Comparison of ENCODE assay signal across 20 cellular contexts in genomic region chr15:31255176-31255510, GRCh38.
A peak's percentile ranks its signal among the peaks of the same experiment; 100 is the strongest.
DNase-seq lines count a peak whose midpoint lies in the region; ATAC-seq, FAIRE-seq and TF ChIP-seq lines count a peak whose summit lies in the region.
"Had no signal": no experiment of that assay in that cellular context is flagged by ENCODE, and none has a peak within 500 bp of the region (broad histone marks: within the 10 kb centered on the region; RNA-seq: fewer than 3 reads in every experiment).

No MANE protein-coding gene starts in this region.

- H3K4me1 ChIP-seq in mammary epithelial cell (ENCODE audit: insufficient read depth, low read length): no peaks in the 10 kb centered on the region
- peaks cover 38% of the 10 kb centered on the region for H3K4me1 ChIP-seq in GM12878 (ENCODE audit: control insufficient read depth, insufficient read depth, low read length)
- peaks cover 0 to 3% of the 10 kb centered on the region in 2 donors for H3K4me1 ChIP-seq in neuronal stem cell (ENCODE audit: control insufficient read depth in 2 of 2, insufficient read depth in 1 of 2, low read depth in 1 of 2, low read length in 2 of 2)
- peaks cover 16% of the 10 kb centered on the region for H3K4me1 ChIP-seq in CD8-positive, alpha-beta T cell (ENCODE audit: insufficient read depth, low read length)

- H3K14ac ChIP-seq in neuronal stem cell (ENCODE audit: low read length): no peak overlapping the region

- WGBS in mammary epithelial cell (ENCODE audit: low coverage, missing lambda C conversion rate): 63% methylated on average over 5 of the region's 5 CpGs
- WGBS in GM12878 (ENCODE audit: insufficient coverage, insufficient replicate concordance, low lambda C conversion rate, missing lambda C conversion rate): 94% methylated on average over 5 of the region's 5 CpGs
- no CpG with 5 or more reads among the region's 5 CpGs for WGBS in neuronal stem cell (ENCODE audit: extremely low coverage in 2 of 2, insufficient read length in 2 of 2, insufficient replicate concordance in 1 of 2), 2 donors

- POLR2A ChIA-PET in MCF 10A (lab: Yijun Ruan, JAX): interaction anchor here (0.7 to 1.4 kb wide), 2 partner anchors 18 to 113 kb away, joined by 3 to 6 read pairs; no protein-coding TSS in a partner anchor
- POLR2A ChIA-PET in GM12878 (lab: Charles Lee): interaction anchor here (1.0 to 6.9 kb wide), 10 partner anchors 9 to 97 kb away, joined by 3 to 58 read pairs (median 14); partner anchors contain the start of gene KLF13
- POLR2A ChIA-PET in CD8-positive, alpha-beta T cell (lab: Charles Lee): interaction anchor here (0.9 kb wide), 1 partner anchor 9 kb away, joined by 4 read pairs; no protein-coding TSS in a partner anchor

- H4K91ac ChIP-seq in neuronal stem cell (ENCODE audit: low read depth, low read length, poor library complexity): no peak overlapping the region

- H3K9ac ChIP-seq in mammary epithelial cell (ENCODE audit: insufficient read depth, low read length) (no peak overlapping the region), GM12878 (ENCODE audit: control insufficient read depth, insufficient read depth, low read length) (peak overlapping the region; percentile 37; the same call in 1 of the 2 replicates), neuronal stem cell (ENCODE audit: low read depth, low read length, poor library complexity) (no peak overlapping the region)

- no peak for TF ChIP-seq EP300 in GM12878 (IDR thresholded peaks at IDR 0.05; ENCODE audit: borderline replicate concordance in 1 of 2, control insufficient read depth in 1 of 2, low read depth in 2 of 2, low read length in 2 of 2)

- H3K27me3 Mint-ChIP-seq in MCF 10A (ENCODE audit: insufficient read depth, unreplicated experiment): no peaks in the 10 kb centered on the region
- H3K27me3 Mint-ChIP-seq in CD8-positive, alpha-beta T cell (ENCODE audit: low read depth): no peaks in the 10 kb centered on the region
- H3K27me3 Mint-ChIP-seq in activated T-helper 2 cell treated with anti-CD3 and anti-CD28 coated beads, Interferon-gamma antibody, Interleukin-2, Interleukin-4, amounts not matched to agents 10 μg/mL and 5 μg/mL and 100 μg/mL, durations not matched to agents 14 hours and 24 hours and 36 hours (ENCODE audit: low read depth): peaks cover 17% of the 10 kb centered on the region
- H3K27me3 Mint-ChIP-seq: CD8-positive, alpha-beta memory T cell had no signal

- H3K4ac ChIP-seq in neuronal stem cell (ENCODE audit: low read length): no peak overlapping the region

- CTCF ChIA-PET in MCF 10A (lab: Yijun Ruan, JAX): no interaction called here
- CTCF ChIA-PET in mammary epithelial cell (lab: Charles Lee; ENCODE audit: low non-redundant PET): no interaction called here
- CTCF ChIA-PET in GM12878 (lab: Yijun Ruan, JAX): interaction anchor here (0.8 to 3.8 kb wide), 9 partner anchors 8 to 234 kb away, joined by 3 to 22 read pairs (median 10); no protein-coding TSS in a partner anchor
- CTCF ChIA-PET in CD8-positive, alpha-beta T cell (lab: Charles Lee): interaction anchor here (2.0 kb wide), 1 partner anchor 54 kb away, joined by 4 read pairs; no protein-coding TSS in a partner anchor

- H4K20me1 ChIP-seq in mammary epithelial cell (ENCODE audit: insufficient read depth, low read length) (no peaks in the 10 kb centered on the region), GM12878 (ENCODE audit: control insufficient read depth, insufficient read depth) (no peaks in the 10 kb centered on the region)

- TF ChIP-seq POLR2A in GM12878 (IDR thresholded peaks at IDR 0.05; ENCODE audit: low read depth, low read length): no peak

- ATAC-seq in GM12878 (0 out of 3 replicates have a peak, but pooled peaks have one; percentile 2), HG02571 (IDR thresholded peaks at IDR 0.05; ENCODE audit: unreplicated experiment) (no peak)
- no peak for ATAC-seq in CD8-positive, alpha-beta T cell
- ATAC-seq: K562 had no signal

- no peak overlapping the region for H3K4me2 ChIP-seq in mammary epithelial cell (ENCODE audit: insufficient read depth, low read depth, low read length)
- H3K4me2 ChIP-seq in GM12878 (ENCODE audit: control insufficient read depth, insufficient read depth): peak overlapping the region; percentile 15
- H3K4me2 ChIP-seq in neuronal stem cell (ENCODE audit: insufficient read depth, low read length, poor library complexity, severe bottlenecking): no peak overlapping the region

- BruUV-seq in MCF 10A (replicated peaks; lab: Mats Ljungman, UMichigan) (no TSS peak), mammary epithelial cell (replicated peaks; lab: Mats Ljungman, UMichigan) (no TSS peak), GM12878 (replicated peaks; lab: Mats Ljungman, UMichigan) (TSS peak; percentile 73)

- H3K18ac ChIP-seq in neuronal stem cell (ENCODE audit: low read length): no peak overlapping the region

- H2BK15ac ChIP-seq in neuronal stem cell (ENCODE audit: low read length): no peak overlapping the region

- no peak for DNase-seq in MCF 10A (ENCODE audit: unreplicated experiment)
- DNase-seq in mammary epithelial cell: no peak
- DNase-seq in GM12878 (ENCODE audit: low read depth, low spot score): no peak
- DNase-seq in neuronal stem cell (ENCODE audit: low spot score): no peak
- DNase-seq in effector CD8-positive, alpha-beta T cell (lab: John Stamatoyannopoulos, UW): no peak
- no peak for DNase-seq in CD8-positive, alpha-beta T cell
- no peak for DNase-seq in activated T-helper 2 cell treated with anti-CD3 and anti-CD28 coated beads, Interferon-gamma antibody, Interleukin-2, Interleukin-4, amounts not matched to agents 10 μg/mL and 5 μg/mL and 100 μg/mL, durations not matched to agents 14 hours and 24 hours and 36 hours (ENCODE audit: low spot score)
- DNase-seq: activated CD4-positive, alpha-beta T cell treated with anti-CD3 and anti-CD28 coated beads, Interleukin-2, amount 50 U/mL, for 1 hour; activated naive CD4-positive, alpha-beta T cell treated with anti-CD3 and anti-CD28 coated beads, Interleukin-2, amount 10 ng/mL, durations not matched to agents 7 days and 5 days; endodermal cell; immature natural killer cell; NCI-H1048; NCI-H2029 treated with DMSO at 0.1 percent for 48 hours; NCI-H446 treated with DMSO at 0.1 percent for 48 hours; NK-92 treated with Interleukin-12 subunit alpha and Interleukin-12 subunit beta, amount 100 ng/mL, for 24 hours; SW 1271 had no signal

- SMC1A ChIA-PET in GM12878 (lab: Charles Lee; ENCODE audit: uncharacterized antibody, unreplicated experiment): interaction anchor here (1.0 to 6.7 kb wide), 8 partner anchors 10 to 180 kb away, joined by 3 to 134 read pairs (median 12); no protein-coding TSS in a partner anchor

- TF ChIP-seq RAD21 in GM12878 (IDR thresholded peaks at IDR 0.05; ENCODE audit: insufficient read depth, low read depth, low read length): no peak

- no peak overlapping the region for H2BK5ac ChIP-seq in neuronal stem cell (ENCODE audit: low read length)

- no peak for FAIRE-seq in GM12878 (lab: Jason Lieb, UNC)
- FAIRE-seq: K562 had no signal

- H2AFZ ChIP-seq in mammary epithelial cell (ENCODE audit: low read depth, low read length) (no peak overlapping the region), GM12878 (ENCODE audit: control insufficient read depth, low read depth, low read length) (peak overlapping the region; percentile 64), neuronal stem cell (ENCODE audit: low read length) (no peak overlapping the region)

- H3K9me3 ChIP-seq in mammary epithelial cell (replicated peaks; ENCODE audit: insufficient read depth, low read length) (no peaks in the 10 kb centered on the region), GM12878 (replicated peaks; ENCODE audit: control insufficient read depth, insufficient read depth, low read length) (no peaks in the 10 kb centered on the region), neuronal stem cell (replicated peaks in 1 of 2; ENCODE audit: control insufficient read depth in 2 of 2, insufficient read depth in 1 of 2, low read depth in 1 of 2, low read length in 2 of 2) (no peaks in the 10 kb centered on the region)
- H3K9me3 ChIP-seq in CD8-positive, alpha-beta T cell (ENCODE audit: low read length): no peaks in the 10 kb centered on the region
- H3K9me3 ChIP-seq: heart right ventricle had no signal

- H3K36me3 ChIP-seq in mammary epithelial cell (ENCODE audit: insufficient read depth, low read length): no peaks in the 10 kb centered on the region
- H3K36me3 ChIP-seq in GM12878 (ENCODE audit: control insufficient read depth in 2 of 2, insufficient read depth in 2 of 2, low read length in 1 of 2): no peaks in the 10 kb centered on the region
- H3K36me3 ChIP-seq in neuronal stem cell (replicated peaks in 1 of 2; ENCODE audit: control insufficient read depth in 2 of 2, insufficient read depth in 2 of 2, low read length in 2 of 2): no peaks in the 10 kb centered on the region
- H3K36me3 ChIP-seq in CD8-positive, alpha-beta T cell (ENCODE audit: insufficient read depth, low read length): no peaks in the 10 kb centered on the region
- H3K36me3 ChIP-seq: heart right ventricle had no signal

- H3K79me2 ChIP-seq in mammary epithelial cell (ENCODE audit: insufficient read depth, low read length) (no peaks in the 10 kb centered on the region), GM12878 (ENCODE audit: control insufficient read depth, insufficient read depth, low read length) (no peaks in the 10 kb centered on the region)

- in situ Hi-C loops in mammary epithelial cell (cut with MboI; ENCODE audit: low sequenced_read_pairs in 2 of 2): no loop called here
- in situ Hi-C loops in GM12878 (cut with MboI): no loop called here

- TF ChIP-seq CTCF in MCF 10A (IDR thresholded peaks at IDR 0.05; ENCODE audit: unreplicated experiment): no peak
- no peak for TF ChIP-seq CTCF in mammary epithelial cell (conservative IDR thresholded peaks at IDR 0.05 in 1 of 2, IDR thresholded peaks at IDR 0.05 in 1 of 2; ENCODE audit: extremely low read depth in 1 of 2, insufficient read depth in 1 of 2, low read depth in 1 of 2, low read length in 2 of 2)
- TF ChIP-seq CTCF in GM12878 (IDR thresholded peaks at IDR 0.05 in 2 of 3, conservative IDR thresholded peaks at IDR 0.05 in 1 of 3; ENCODE audit: control insufficient read depth in 2 of 3, extremely low read depth in 1 of 3, insufficient read depth in 1 of 3, low read depth in 3 of 3, low read length in 3 of 3): no peak
- no peak for TF ChIP-seq CTCF in CD8-positive, alpha-beta T cell (IDR thresholded peaks at IDR 0.05)

- no peaks in the 10 kb centered on the region for H3K79me1 ChIP-seq in neuronal stem cell (ENCODE audit: low read depth, low read length)

- intact Hi-C loops in MCF 10A (cut with micrococcal nuclease) (no loop called here), mammary epithelial cell (cut with micrococcal nuclease) (no loop called here), GM12878 (cut with micrococcal nuclease; ENCODE audit: unreplicated experiment) (loop anchor here (2.0 kb wide), 2 partner anchors 18 to 72 kb away; partner anchors contain the start of gene KLF13)
- intact Hi-C loops in CD8-positive, alpha-beta T cell (cut with DNase I, micrococcal nuclease): no loop called here
- intact Hi-C loops in activated T-helper 2 cell treated with anti-CD3 and anti-CD28 coated beads, Interferon-gamma antibody, Interleukin-2, Interleukin-4, amounts not matched to agents 10 μg/mL and 5 μg/mL and 100 μg/mL, durations not matched to agents 14 hours and 24 hours and 36 hours (cut with micrococcal nuclease): no loop called here

- RAD21 ChIA-PET in GM12878 (lab: Charles Lee; ENCODE audit: unreplicated experiment): interaction anchor here (0.8 to 6.5 kb wide), 18 partner anchors 9 to 218 kb away, joined by 3 to 75 read pairs (median 4); partner anchors contain the start of gene KLF13

- H2BK12ac ChIP-seq in neuronal stem cell (ENCODE audit: low read length): no peak overlapping the region

- H3K27ac Mint-ChIP-seq in MCF 10A (ENCODE audit: low read depth, unreplicated experiment): peak overlapping the region; percentile 74
- no peak overlapping the region for H3K27ac Mint-ChIP-seq in CD8-positive, alpha-beta T cell
- no peak overlapping the region for H3K27ac Mint-ChIP-seq in activated T-helper 2 cell treated with anti-CD3 and anti-CD28 coated beads, Interferon-gamma antibody, Interleukin-2, Interleukin-4, amounts not matched to agents 10 μg/mL and 5 μg/mL and 100 μg/mL, durations not matched to agents 14 hours and 24 hours and 36 hours
- H3K27ac Mint-ChIP-seq: endodermal cell had no signal

- no peak overlapping the region for H2AK5ac ChIP-seq in neuronal stem cell (ENCODE audit: low read depth, low read length)

- H3K23ac ChIP-seq in neuronal stem cell (ENCODE audit: low read depth, low read length, poor library complexity): peak overlapping the region; percentile 14

- peaks cover 8% of the 10 kb centered on the region for H3K9me3 Mint-ChIP-seq in MCF 10A (ENCODE audit: unreplicated experiment)
- H3K9me3 Mint-ChIP-seq in CD8-positive, alpha-beta T cell: no peaks in the 10 kb centered on the region
- peaks cover 4% of the 10 kb centered on the region for H3K9me3 Mint-ChIP-seq in activated T-helper 2 cell treated with anti-CD3 and anti-CD28 coated beads, Interferon-gamma antibody, Interleukin-2, Interleukin-4, amounts not matched to agents 10 μg/mL and 5 μg/mL and 100 μg/mL, durations not matched to agents 14 hours and 24 hours and 36 hours
- H3K9me3 Mint-ChIP-seq: CD8-positive, alpha-beta memory T cell; endodermal cell had no signal

- H3K4me1 Mint-ChIP-seq in MCF 10A (ENCODE audit: insufficient read depth, unreplicated experiment): peaks cover 12% of the 10 kb centered on the region
- peaks cover 27% of the 10 kb centered on the region for H3K4me1 Mint-ChIP-seq in CD8-positive, alpha-beta T cell (ENCODE audit: low read depth)
- peaks cover 19% of the 10 kb centered on the region for H3K4me1 Mint-ChIP-seq in activated T-helper 2 cell treated with anti-CD3 and anti-CD28 coated beads, Interferon-gamma antibody, Interleukin-2, Interleukin-4, amounts not matched to agents 10 μg/mL and 5 μg/mL and 100 μg/mL, durations not matched to agents 14 hours and 24 hours and 36 hours (ENCODE audit: low read depth)
- H3K4me1 Mint-ChIP-seq: endodermal cell had no signal

- no peak overlapping the region for H3K4me3 Mint-ChIP-seq in MCF 10A (ENCODE audit: unreplicated experiment)
- H3K4me3 Mint-ChIP-seq in CD8-positive, alpha-beta T cell: no peak overlapping the region
- H3K4me3 Mint-ChIP-seq in activated T-helper 2 cell treated with anti-CD3 and anti-CD28 coated beads, Interferon-gamma antibody, Interleukin-2, Interleukin-4, amounts not matched to agents 10 μg/mL and 5 μg/mL and 100 μg/mL, durations not matched to agents 14 hours and 24 hours and 36 hours (ENCODE audit: low read depth): no peak overlapping the region
- H3K4me3 Mint-ChIP-seq: activated naive CD4-positive, alpha-beta T cell treated with anti-CD3 and anti-CD28 coated beads, Interleukin-2, amount 10 ng/mL, durations not matched to agents 7 days and 5 days; CD8-positive, alpha-beta memory T cell; endodermal cell had no signal

- H3K27me3 ChIP-seq in mammary epithelial cell (ENCODE audit: insufficient read depth, low read length) (peaks cover 4% of the 10 kb centered on the region), GM12878 (replicated peaks in 1 of 2; ENCODE audit: control insufficient read depth in 2 of 2, insufficient read depth in 2 of 2, low read length in 1 of 2) (no peaks in the 10 kb centered on the region), neuronal stem cell (ENCODE audit: control insufficient read depth in 3 of 3, insufficient read depth in 3 of 3, low read depth in 1 of 3, low read length in 3 of 3) (peaks cover 0 to 5% (median under 1%) of the 10 kb centered on the region in 3 experiments)
- no peaks in the 10 kb centered on the region for H3K27me3 ChIP-seq in CD8-positive, alpha-beta T cell (ENCODE audit: insufficient read depth, low read length)
- H3K27me3 ChIP-seq: heart right ventricle had no signal

- peaks cover 7% of the 10 kb centered on the region for H3K36me3 Mint-ChIP-seq in MCF 10A (ENCODE audit: insufficient read depth, unreplicated experiment)
- H3K36me3 Mint-ChIP-seq in CD8-positive, alpha-beta T cell: no peaks in the 10 kb centered on the region
- no peaks in the 10 kb centered on the region for H3K36me3 Mint-ChIP-seq in activated T-helper 2 cell treated with anti-CD3 and anti-CD28 coated beads, Interferon-gamma antibody, Interleukin-2, Interleukin-4, amounts not matched to agents 10 μg/mL and 5 μg/mL and 100 μg/mL, durations not matched to agents 14 hours and 24 hours and 36 hours (ENCODE audit: low read depth)
- H3K36me3 Mint-ChIP-seq: CD8-positive, alpha-beta memory T cell; immature natural killer cell had no signal

- dilution Hi-C loops in mammary epithelial cell (cut with HindIII; ENCODE audit: low sequenced_read_pairs): no loop called here

- H3K4me3 ChIP-seq in mammary epithelial cell (replicated peaks in 1 of 3; ENCODE audit: insufficient read depth in 1 of 3, low read depth in 2 of 3, low read length in 3 of 3) (no peak overlapping the region), GM12878 (no peak overlapping the region), neuronal stem cell (ENCODE audit: low read length in 2 of 2) (no peak overlapping the region)
- H3K4me3 ChIP-seq in CD8-positive, alpha-beta T cell (ENCODE audit: low read depth, low read length): no peak overlapping the region
- H3K4me3 ChIP-seq: heart right ventricle, K562 had no signal

- H2BK120ac ChIP-seq in neuronal stem cell (ENCODE audit: low read depth, low read length): no peak overlapping the region

- H4K8ac ChIP-seq in neuronal stem cell (ENCODE audit: low read depth, low read length): no peak overlapping the region

- H3K27ac ChIP-seq in mammary epithelial cell (ENCODE audit: insufficient read depth, low read depth, low read length) (no peak overlapping the region), GM12878 (ENCODE audit: control insufficient read depth, insufficient read depth) (peak overlapping the region; percentile 76), neuronal stem cell (replicated peaks; ENCODE audit: low read length) (no peak overlapping the region)
- no peak overlapping the region for H3K27ac ChIP-seq in CD8-positive, alpha-beta T cell (ENCODE audit: low read depth, low read length)

Comparison
In these comparisons a context has a peak if more than half of its experiments do, and no peak if none do; other contexts are left out.
1. CTCF ChIA-PET loops: an anchor here in GM12878 (0.8 to 3.8 kb wide) and CD8-positive, alpha-beta T cell (2.0 kb wide); none called in MCF 10A and mammary epithelial cell.